In genomic region chr1:198986041-198986440, GRCh38 we compare ENCODE assay signal across 13 cellular contexts.
"Had no signal": no experiment of that assay in that cellular context is flagged by ENCODE, and none has a peak within 500 bp of the region (broad histone marks: within the 10 kb centered on the region; RNA-seq: fewer than 3 reads in every experiment).

No MANE protein-coding gene starts in this region.

- H3K9me3 ChIP-seq: ascending aorta, lower lobe of right lung, right atrium auricular region had no signal

- H3K27me3 Mint-ChIP-seq: activated naive CD8-positive, alpha-beta T cell treated with anti-CD3 and anti-CD28 coated beads, Interleukin-2, amount 10 ng/mL, durations not matched to agents 7 days and 5 days had no signal

- H3K4me3 Mint-ChIP-seq: activated naive CD8-positive, alpha-beta T cell treated with anti-CD3 and anti-CD28 coated beads, Interleukin-2, amount 10 ng/mL, durations not matched to agents 7 days and 5 days; naive B cell had no signal

- H3K27me3 ChIP-seq: ascending aorta, cardiac muscle cell, hepatocyte, right atrium auricular region had no signal

- H3K27ac ChIP-seq: ascending aorta, cardiac muscle cell, hepatocyte, lower lobe of right lung, right atrium auricular region had no signal

- H3K4me3 ChIP-seq: ascending aorta, cardiac muscle cell, hepatocyte, lower lobe of right lung, right atrium auricular region had no signal

- H3K36me3 Mint-ChIP-seq: naive B cell had no signal

- ATAC-seq: lower lobe of right lung had no signal

- H3K36me3 ChIP-seq: ascending aorta, cardiac muscle cell, lower lobe of right lung, right atrium auricular region had no signal

- H3K4me1 ChIP-seq: ascending aorta, lower lobe of right lung, right atrium auricular region had no signal

- DNase-seq: activated CD4-positive, alpha-beta T cell treated with anti-CD3 and anti-CD28 coated beads, Interleukin-2, amount 50 U/mL, for 48 hours; activated CD4-positive, CD25-positive, alpha-beta regulatory T cell treated with anti-CD3 and anti-CD28 coated beads, Interleukin-2, amount 50 U/mL, for 72 hours; activated gamma-delta T cell treated with Interleukin-2 at 50 U/mL for 16 hours; activated naive CD8-positive, alpha-beta T cell treated with anti-CD3 and anti-CD28 coated beads, Interleukin-2, amount 10 ng/mL, durations not matched to agents 7 days and 5 days; activated T-cell treated with anti-CD3 and anti-CD28 coated beads, Interleukin-2, amount 50 U/mL, for 48 hours; kidney glomerular epithelial cell; lower lobe of right lung; naive B cell; small intestine had no signal

- H3K27ac Mint-ChIP-seq: activated naive CD8-positive, alpha-beta T cell treated with anti-CD3 and anti-CD28 coated beads, Interleukin-2, amount 10 ng/mL, durations not matched to agents 7 days and 5 days had no signal
